14 cellular contexts compared by ENCODE assay signal in genomic region chr5:9712506-9713285, GRCh38.
A peak's percentile ranks its signal among the peaks of the same experiment; 100 is the strongest.
DNase-seq lines count a peak whose midpoint lies in the region; ATAC-seq and TF ChIP-seq lines count a peak whose summit lies in the region.
"Had no signal": no experiment of that assay in that cellular context is flagged by ENCODE, and none has a peak within 500 bp of the region (broad histone marks: within the 10 kb centered on the region; RNA-seq: fewer than 3 reads in every experiment).

No MANE protein-coding gene starts in this region.

- no peak for TF ChIP-seq CTCF in brain microvascular endothelial cell (IDR thresholded peaks at IDR 0.05; ENCODE audit: low read depth, low read length, missing control alignments)

- H4K20me1 ChIP-seq in BLaER1, result no peaks in the 10 kb centered on the region

- no peaks in the 10 kb centered on the region for H3K27me3 ChIP-seq in BLaER1
- H3K27me3 ChIP-seq in brain microvascular endothelial cell (replicated peaks), result no peaks in the 10 kb centered on the region
- H3K27me3 ChIP-seq: ascending aorta had no signal

- in situ Hi-C loops in brain microvascular endothelial cell (cut with HindIII; ENCODE audit: low pct_ligation_motif_present, low sequenced_read_pairs), result no loop called here

- no peaks in the 10 kb centered on the region for H3K36me3 ChIP-seq in BLaER1
- no peaks in the 10 kb centered on the region for H3K36me3 ChIP-seq in brain microvascular endothelial cell (replicated peaks)
- H3K36me3 ChIP-seq: ascending aorta had no signal

- no peak overlapping the region for H3K27ac ChIP-seq in BLaER1
- H3K27ac ChIP-seq in brain microvascular endothelial cell, result no peak overlapping the region
- H3K27ac ChIP-seq: ascending aorta had no signal

- no peak overlapping the region for H3K9ac ChIP-seq in BLaER1

- DNase-seq in LHCN-M2 (ENCODE audit: low read depth), result peak; percentile 31
- DNase-seq in brain microvascular endothelial cell, result peak; percentile 64
- DNase-seq in kidney tubule cell (ENCODE audit: low spot score), result peak; percentile 25
- no peak for DNase-seq in NCI-H1930 (lab: John Stamatoyannopoulos, UW)
- no peak for DNase-seq in AML-193 (lab: John Stamatoyannopoulos, UW)
- DNase-seq: activated B cell treated with CpG ODN at 0.5 μM for 24 hours, activated T-cell treated with anti-CD3 and anti-CD28 coated beads for 4 hours, endodermal cell, NCI-H1105 treated with DMSO at 0.1 percent for 48 hours, NCI-H774 had no signal

- ATAC-seq in HG03469 (IDR thresholded peaks at IDR 0.05; ENCODE audit: unreplicated experiment) (no peak), HG03460 (IDR thresholded peaks at IDR 0.05; ENCODE audit: unreplicated experiment) (no peak)

- peak overlapping the region; percentile 29 for H3K4me2 ChIP-seq in BLaER1

- H3K9me3 ChIP-seq in BLaER1, result no peaks in the 10 kb centered on the region
- H3K9me3 ChIP-seq: ascending aorta had no signal

- H3K4me1 ChIP-seq in BLaER1, result peaks cover 5% of the 10 kb centered on the region; the same call in 1 of the 2 replicates
- H3K4me1 ChIP-seq: ascending aorta had no signal

- H3K4me3 ChIP-seq in BLaER1 (no peak overlapping the region), brain microvascular endothelial cell (ENCODE audit: low read depth, low read length) (no peak overlapping the region)
- H3K4me3 ChIP-seq: ascending aorta had no signal

Comparison
In these comparisons a context has a peak if more than half of its experiments do, and no peak if none do; other contexts are left out.
1. DNase-seq: peak in LHCN-M2 (single experiment), brain microvascular endothelial cell (single experiment) and kidney tubule cell (single experiment); none in NCI-H1930 (0 of 2) and AML-193 (0 of 2).